4 cellular contexts compared by ENCODE assay signal in genomic region chr7:139467729-139468128, GRCh38. TPM values are rescaled to one million over a fixed set of nuclear protein-coding genes. Genes with fewer than 3 reads are reported as not detected.
"Had no signal": no experiment of that assay in that cellular context is flagged by ENCODE, and none has a peak within 500 bp of the region (broad histone marks: within the 10 kb centered on the region; RNA-seq: fewer than 3 reads in every experiment).

No MANE protein-coding gene starts in this region.

RNA-seq across cellular contexts. Expression of gene KLRG2, which starts 15.7 kb away (rescaled TPM):
- total RNA-seq: HT-29, K562 had no signal
- polyA plus RNA-seq: K562 had no signal

RNA-seq across cellular contexts. Expression of gene CLEC2L, which starts 55.8 kb away (rescaled TPM):
- total RNA-seq: GM23338, HT-29, IMR-90 had no signal
- polyA plus RNA-seq: GM23338, IMR-90 had no signal
